In the genomic region with DNA sequence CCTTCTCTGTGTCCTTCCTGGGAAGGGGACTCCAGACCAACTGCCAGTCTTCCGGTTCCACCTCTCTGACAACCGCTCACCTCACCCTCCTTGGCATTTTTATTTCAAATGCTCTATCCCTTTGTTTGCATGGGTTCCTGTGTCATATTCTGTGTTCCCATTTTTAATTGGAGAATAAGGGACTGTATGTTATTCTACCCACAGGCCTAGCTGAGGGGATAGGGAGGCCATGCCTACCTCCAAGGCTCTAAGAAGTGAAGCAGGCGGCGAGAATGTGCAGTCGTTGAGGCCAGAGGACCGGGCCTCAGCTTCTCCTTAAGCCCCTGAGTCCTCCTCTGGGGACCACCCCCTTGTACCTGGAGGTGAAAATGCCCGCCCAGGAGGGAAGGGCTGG, we compare ENCODE assay signal across 9 cellular contexts. TPM values are rescaled to one million over a fixed set of nuclear protein-coding genes. Genes with fewer than 3 reads are reported as not detected.
A peak's percentile ranks its signal among the peaks of the same experiment; 100 is the strongest.
DNase-seq lines count a peak whose midpoint lies in the region; TF ChIP-seq lines count a peak whose summit lies in the region.
"Had no signal": no experiment of that assay in that cellular context is flagged by ENCODE, and none has a peak within 500 bp of the region (broad histone marks: within the 10 kb centered on the region; RNA-seq: fewer than 3 reads in every experiment).

No MANE protein-coding gene starts in this region.

- H3K36me3 ChIP-seq in neutrophil, result peaks cover 3% of the 10 kb centered on the region

- H3K36me3 Mint-ChIP-seq in endothelial cell (ENCODE audit: low read depth, unreplicated experiment), result peaks cover 8% of the 10 kb centered on the region

- peak overlapping the region; percentile 99 to 100 for H3K4me3 ChIP-seq in neutrophil (ENCODE audit: low read depth in 1 of 2, low read length in 1 of 2)

- no peak overlapping the region for H3K27ac Mint-ChIP-seq in endothelial cell (ENCODE audit: unreplicated experiment)

- TF ChIP-seq CTCF in endothelial cell (IDR thresholded peaks at IDR 0.05; ENCODE audit: unreplicated experiment) (no peak), neutrophil (IDR thresholded peaks at IDR 0.05) (no peak)

- peak overlapping the region; percentile 77 for H3K27ac ChIP-seq in neutrophil

- peak overlapping the region; percentile 63 for H3K4me3 Mint-ChIP-seq in endothelial cell (ENCODE audit: unreplicated experiment)

- no peaks in the 10 kb centered on the region for H3K9me3 Mint-ChIP-seq in endothelial cell (ENCODE audit: unreplicated experiment)

- peaks cover 17% of the 10 kb centered on the region for H3K4me1 Mint-ChIP-seq in endothelial cell (ENCODE audit: unreplicated experiment)

- H3K9me3 ChIP-seq in neutrophil, result no peaks in the 10 kb centered on the region

- H3K27me3 ChIP-seq in neutrophil, result no peaks in the 10 kb centered on the region

- H3K4me1 ChIP-seq in neutrophil (ENCODE audit: control insufficient read depth in 1 of 2, insufficient read depth in 1 of 2, low read depth in 1 of 2, low read length in 1 of 2), result peaks cover 23 to 24% of the 10 kb centered on the region in 2 experiments

- peak; percentile 3 to 5 for DNase-seq in activated CD4-positive, alpha-beta T cell treated with anti-CD3 and anti-CD28 coated beads, Interleukin-2, amount 50 U/mL, for 48 hours
- DNase-seq in activated CD4-positive, alpha-beta T cell treated with anti-CD3 and anti-CD28 coated beads, Interleukin-2, amount 50 U/mL, for 4 hours, result no peak
- DNase-seq in OCI-M1 (lab: John Stamatoyannopoulos, UW), result peak; percentile 57
- no peak for DNase-seq in endothelial cell (ENCODE audit: low spot score)
- DNase-seq in GF-D8 (lab: John Stamatoyannopoulos, UW), result no peak
- no peak for DNase-seq in activated CD4-positive, alpha-beta T cell treated with anti-CD3 and anti-CD28 coated beads for 4 hours
- DNase-seq in globus pallidus (ENCODE audit: low spot score), result no peak

- H3K27me3 Mint-ChIP-seq in endothelial cell (ENCODE audit: unreplicated experiment), result peaks cover 3% of the 10 kb centered on the region

RNA-seq across cellular contexts. Expression of a gene that starts 0.9 kb away (rescaled TPM):
- 26.5 TPM for total RNA-seq in endothelial cell (ENCODE audit: unreplicated experiment)

RNA-seq across cellular contexts. Expression of a gene that starts 29.4 kb away (rescaled TPM):
- total RNA-seq in endothelial cell (ENCODE audit: unreplicated experiment), result 140 TPM
- total RNA-seq: dermis microvascular lymphatic vessel endothelial cell had no signal

Comparison
In these comparisons a context has a peak if more than half of its experiments do, and no peak if none do; other contexts are left out.
1. DNase-seq: peak in activated CD4-positive, alpha-beta T cell treated with anti-CD3 and anti-CD28 coated beads, Interleukin-2, amount 50 U/mL, for 48 hours (2 of 2) and OCI-M1 (single experiment); none in activated CD4-positive, alpha-beta T cell treated with anti-CD3 and anti-CD28 coated beads, Interleukin-2, amount 50 U/mL, for 4 hours (0 of 2), endothelial cell (single experiment), GF-D8 (single experiment), activated CD4-positive, alpha-beta T cell treated with anti-CD3 and anti-CD28 coated beads for 4 hours (0 of 2) and globus pallidus (single experiment).